8 cellular contexts compared by ENCODE assay signal in the genomic region with DNA sequence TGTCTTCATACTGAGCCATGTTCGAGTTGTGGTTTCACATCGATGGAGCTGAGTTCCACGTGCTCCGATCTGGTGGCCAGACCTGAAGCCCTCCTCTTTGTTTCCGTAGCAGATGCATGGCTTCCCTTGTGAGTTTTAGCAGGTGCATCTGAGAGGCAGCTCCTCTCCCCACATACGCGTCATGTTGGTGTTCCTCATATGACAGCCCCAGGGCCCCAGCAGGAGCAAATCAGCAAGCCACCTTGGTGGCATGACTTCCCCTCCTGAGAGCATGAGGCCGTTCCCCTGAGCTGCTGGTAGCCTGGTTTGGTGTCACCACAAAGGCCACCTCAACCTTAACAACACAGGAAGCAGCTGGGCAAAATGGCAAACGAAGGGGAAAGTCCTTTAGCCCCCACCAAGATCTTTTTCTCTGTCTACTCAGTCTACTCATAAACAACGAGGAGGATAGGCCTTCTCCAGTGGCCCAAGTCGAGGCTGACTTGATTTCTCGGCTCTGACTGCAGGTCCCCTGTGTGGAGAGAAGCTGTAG. TPM values are rescaled to one million over a fixed set of nuclear protein-coding genes. Genes with fewer than 3 reads are reported as not detected.
A peak's percentile ranks its signal among the peaks of the same experiment; 100 is the strongest.
DNase-seq lines count a peak whose midpoint lies in the region; ATAC-seq, FAIRE-seq and TF ChIP-seq lines count a peak whose summit lies in the region.

No MANE protein-coding gene starts in this region.

- H3K79me2 ChIP-seq in K562 (ENCODE audit: control insufficient read depth, insufficient read depth, low read length) (no peaks in the 10 kb centered on the region), PC-9 (ENCODE audit: low read depth) (no peaks in the 10 kb centered on the region), osteoblast (ENCODE audit: insufficient read depth, low read length) (no peaks in the 10 kb centered on the region)

- in situ Hi-C loops in K562 (cut with MboI), result no loop called here

- H3K27me3 ChIP-seq in K562 (ENCODE audit: control insufficient read depth in 2 of 2, insufficient read depth in 2 of 2, low read length in 2 of 2) (peaks cover 0 to 20% of the 10 kb centered on the region in 2 experiments; a peak in 4 of 5 replicates), PC-9 (ENCODE audit: insufficient read depth, low read depth) (peaks cover 23% of the 10 kb centered on the region; the same call in 1 of the 2 replicates), ovary (no peaks in the 10 kb centered on the region), osteoblast (ENCODE audit: insufficient read depth, low read length) (peaks cover 4% of the 10 kb centered on the region)

- H3K9me1 ChIP-seq in K562 (ENCODE audit: control insufficient read depth, insufficient read depth, low read length), result no peaks in the 10 kb centered on the region

- DNase-seq in T-helper 2 cell (peak; percentile 49 to 100 (median 83)), K562 (ENCODE audit: extremely low read depth in 1 of 4, low spot score in 3 of 4) (no peak), PC-9 (no peak), ovary (no peak), osteoblast (ENCODE audit: insufficient read length, low spot score, missing footprints) (no peak)
- peak; percentile 69 for DNase-seq in stimulated activated CD8-positive, alpha-beta memory T cell treated with anti-CD3 and anti-CD28 coated beads, Interleukin-12 subunit alpha, Interleukin-12 subunit beta, amount 100 ng/mL, for 4 hours (ENCODE audit: low read depth)

- TF ChIP-seq CTCF in K562 (IDR thresholded peaks at IDR 0.05 in 2 of 3, conservative IDR thresholded peaks at IDR 0.05 in 1 of 3; ENCODE audit: insufficient read depth in 2 of 3, low read depth in 1 of 3, low read length in 3 of 3), result no peak
- no peak for TF ChIP-seq CTCF in PC-9 (conservative IDR thresholded peaks at IDR 0.05)
- TF ChIP-seq CTCF in ovary (IDR thresholded peaks at IDR 0.05), result no peak
- no peak for TF ChIP-seq CTCF in osteoblast (IDR thresholded peaks at IDR 0.05; ENCODE audit: extremely low read depth, low read depth, low read length)

- no peak overlapping the region for H3K27ac ChIP-seq in K562 (ENCODE audit: extremely low read depth, low read depth, low read length)
- no peak overlapping the region for H3K27ac ChIP-seq in PC-9
- H3K27ac ChIP-seq in ovary, result no peak overlapping the region
- H3K27ac ChIP-seq in osteoblast (ENCODE audit: low read depth, low read length), result no peak overlapping the region

- no peaks in the 10 kb centered on the region for H3K9me2 ChIP-seq in PC-9 (ENCODE audit: insufficient read depth)

- TF ChIP-seq RAD21 in K562 (CRISPR knock-in tag; conservative IDR thresholded peaks at IDR 0.05 in 1 of 2, IDR thresholded peaks at IDR 0.05 in 1 of 2), result no peak

- TF ChIP-seq EP300 in K562 (IDR thresholded peaks at IDR 0.05; ENCODE audit: low read length), result no peak
- no peak for TF ChIP-seq EP300 in ovary (IDR thresholded peaks at IDR 0.05)

- no peak overlapping the region for H3K4me3 ChIP-seq in K562
- no peak overlapping the region for H3K4me3 ChIP-seq in PC-9
- no peak overlapping the region for H3K4me3 ChIP-seq in ovary
- no peak overlapping the region for H3K4me3 ChIP-seq in osteoblast (ENCODE audit: insufficient read depth, low read length)

- H3K4me2 ChIP-seq in K562 (ENCODE audit: insufficient read depth, low read length), result no peak overlapping the region
- no peak overlapping the region for H3K4me2 ChIP-seq in PC-9
- no peak overlapping the region for H3K4me2 ChIP-seq in osteoblast (ENCODE audit: insufficient read depth, low read length)

- ATAC-seq in GM19035 (IDR thresholded peaks at IDR 0.05; ENCODE audit: unreplicated experiment), result peak; percentile 79
- peak; percentile 77 for ATAC-seq in HG03060 (IDR thresholded peaks at IDR 0.05; ENCODE audit: low read depth, unreplicated experiment)
- no peak for ATAC-seq in K562

- FAIRE-seq in K562 (lab: Jason Lieb, UNC), result no peak

- no peaks in the 10 kb centered on the region for H3F3A ChIP-seq in PC-9 (ENCODE audit: insufficient read depth, low read depth)

- no peaks in the 10 kb centered on the region for H3K9me3 ChIP-seq in K562 (replicated peaks; ENCODE audit: control insufficient read depth, insufficient read depth, low read depth, low read length)
- no peaks in the 10 kb centered on the region; the same call in 1 of the 2 replicates for H3K9me3 ChIP-seq in PC-9 (ENCODE audit: insufficient read depth, low read depth)
- H3K9me3 ChIP-seq in ovary, result no peaks in the 10 kb centered on the region
- H3K9me3 ChIP-seq in osteoblast (ENCODE audit: low read depth, low read length), result no peaks in the 10 kb centered on the region

- no peak overlapping the region for H3K9ac ChIP-seq in K562 (ENCODE audit: insufficient read depth in 1 of 2, low read depth in 2 of 2, low read length in 2 of 2)

- CTCF ChIA-PET in K562 (lab: Yijun Ruan, JAX; ENCODE audit: low intra/inter-chr PET ratio), result no interaction called here
- CTCF ChIA-PET in PC-9 (lab: Charles Lee), result no interaction called here

- TF ChIP-seq POLR2A in K562 (conservative IDR thresholded peaks at IDR 0.05), result no peak
- no peak for TF ChIP-seq POLR2A in ovary (IDR thresholded peaks at IDR 0.05)

- H2AFZ ChIP-seq in K562 (ENCODE audit: low read depth, low read length) (peak overlapping the region; percentile 60; the same call in 1 of the 2 replicates), PC-9 (no peak overlapping the region; the same call in 1 of the 2 replicates), osteoblast (ENCODE audit: low read length) (no peak overlapping the region)

- 32% methylated on average over 12 of the region's 12 CpGs for WGBS in K562 (ENCODE audit: insufficient coverage, low coverage, missing lambda C conversion rate)
- 87 to 92% (median 89%) methylated on average over 12 of the region's 12 CpGs for WGBS in ovary, 3 donors

- H3K36me3 ChIP-seq in K562 (ENCODE audit: control insufficient read depth, insufficient read depth, low read length) (no peaks in the 10 kb centered on the region), PC-9 (ENCODE audit: low read depth) (no peaks in the 10 kb centered on the region), ovary (no peaks in the 10 kb centered on the region), osteoblast (ENCODE audit: insufficient read depth, low read length) (no peaks in the 10 kb centered on the region)

- intact Hi-C loops in K562 (cut with micrococcal nuclease) (no loop called here), PC-9 (cut with micrococcal nuclease; ENCODE audit: unreplicated experiment) (no loop called here), ovary (cut with DNase I) (no loop called here)

- POLR2A ChIA-PET in K562 (lab: Yijun Ruan, JAX) (interaction anchor here (0.9 to 1.3 kb wide), 3 partner anchors 9 to 55 kb away, joined by 3 to 6 read pairs (median 4); no protein-coding TSS in a partner anchor), PC-9 (lab: Charles Lee; ENCODE audit: unreplicated experiment) (no interaction called here)

- BruUV-seq in K562 (replicated peaks; lab: Mats Ljungman, UMichigan), result no TSS peak
- BruUV-seq in PC-9 (replicated peaks; lab: Mats Ljungman, UMichigan), result no TSS peak

- no peaks in the 10 kb centered on the region for H4K20me1 ChIP-seq in K562 (replicated peaks; ENCODE audit: control insufficient read depth, insufficient read depth, low read length)
- no peaks in the 10 kb centered on the region for H4K20me1 ChIP-seq in PC-9 (ENCODE audit: insufficient read depth)
- H4K20me1 ChIP-seq in osteoblast (ENCODE audit: insufficient read depth, low read length), result no peaks in the 10 kb centered on the region

- H3K4me1 ChIP-seq in K562 (replicated peaks in 1 of 2; ENCODE audit: control insufficient read depth in 2 of 2, insufficient read depth in 2 of 2, low read length in 2 of 2) (peaks cover 0 to 21% of the 10 kb centered on the region in 2 experiments; a peak in 3 of 5 replicates), PC-9 (replicated peaks; ENCODE audit: insufficient read depth) (no peaks in the 10 kb centered on the region), ovary (ENCODE audit: insufficient read depth) (no peaks in the 10 kb centered on the region), osteoblast (ENCODE audit: insufficient read depth, low read length) (no peaks in the 10 kb centered on the region)

TF ChIP-seq in K562, 482 proteins besides CTCF, POLR2A, EP300 and RAD21 (continues in another document):
- TF ChIP-seq PHF21A (IDR thresholded peaks at IDR 0.05; ENCODE audit: borderline replicate concordance, low read depth) (no peak), GABPB2 (CRISPR knock-in tag; conservative IDR thresholded peaks at IDR 0.05) (no peak), ZNF75A (CRISPR knock-in tag; IDR thresholded peaks at IDR 0.05) (0 out of 2 replicates have a peak, but pooled peaks have one; percentile 19)
- TF ChIP-seq, protein P1, sequence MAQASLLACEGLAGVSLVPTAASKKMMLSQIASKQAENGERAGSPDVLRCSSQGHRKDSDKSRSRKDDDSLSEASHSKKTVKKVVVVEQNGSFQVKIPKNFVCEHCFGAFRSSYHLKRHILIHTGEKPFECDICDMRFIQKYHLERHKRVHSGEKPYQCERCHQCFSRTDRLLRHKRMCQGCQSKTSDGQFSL (CRISPR knock-in tag; IDR thresholded peaks at IDR 0.05), result no peak
- TF ChIP-seq, protein P1 (tag; IDR thresholded peaks at IDR 0.05), result 0 out of 4 replicates have a peak, but pooled peaks of 1 of the 2 experiments have one; percentile 44

RNA-seq across cellular contexts. Expression of a gene that starts 5.9 kb away (rescaled TPM):
- total RNA-seq in K562 (2011; cell fraction: chromatin; rRNA removed; ENCODE audit: low replicate concordance), result 0.39 and 0.42 TPM in 2 replicates
- total RNA-seq in K562 (2011; cell fraction: nucleolus; rRNA removed), result 1.6 TPM in 1 of 2 replicates, not detected in the other
- 0.38 and 1.2 TPM in 2 replicates for total RNA-seq in K562 (2011; cell fraction: nucleoplasm; rRNA removed)
- total RNA-seq in K562 (2014; rRNA removed) (1.2 and 2.4 TPM in 2 replicates), K562 (2014; rRNA removed; fragmentation: Illumina TruSeq; extraction: Trizol) (1.5 TPM in 2 replicates), K562 (2015; rRNA removed; fragmentation: Illumina TruSeq; extraction: Trizol) (0.76 and 0.83 TPM in 2 replicates), K562 (2021) (2.9 and 3.6 TPM in 2 replicates), PC-9 (2021) (not detected in 2 replicates), ovary (10 to 100 TPM in 6 of 7 donors, 1 to 10 TPM in 1; 5.6 to 22.2 (median 17.1) TPM), osteoblast (4.7 and 6.5 TPM in 2 replicates)
- polyA plus RNA-seq in K562 (2011; rRNA removed) (not detected in 2 replicates), K562 (2014; fragmentation: Illumina TruSeq; extraction: Trizol) (1.8 and 2.2 TPM in 2 replicates), K562 (2014; fragmentation: Nextera tagmentation; extraction: Ambion mirVana) (1 to 10 TPM; 1.1 to 1.3 TPM), K562 (2014; rRNA removed) (1.5 TPM in 2 replicates), ovary (10 to 100 TPM in 1 of 2 donors, 1 to 10 TPM in 1; 4.9 to 39.8 TPM)
- polyA plus RNA-seq in K562 (2011; cell fraction: cytosol; rRNA removed), result 0.09 TPM in 1 of 2 replicates, not detected in the other
- 0.24 TPM in 1 of 2 replicates, not detected in the other for polyA plus RNA-seq in K562 (2011; cell fraction: nucleus; rRNA removed)
- 5.8 and 50.1 TPM in 2 replicates for polyA plus RNA-seq in K562 (2012)
- polyA minus RNA-seq in K562 (2011; rRNA and poly(A)+ RNA removed), result not detected in 2 replicates
- polyA minus RNA-seq in K562 (2011; cell fraction: cytosol; rRNA and poly(A)+ RNA removed), result not detected in 2 replicates
- polyA minus RNA-seq in K562 (2011; cell fraction: nucleus; rRNA and poly(A)+ RNA removed), result 0.27 TPM in 1 of 2 replicates, not detected in the other

Comparison
In these comparisons a context has a peak if more than half of its experiments do, and no peak if none do; other contexts are left out.
1. DNase-seq: peak in T-helper 2 cell (5 of 5) and stimulated activated CD8-positive, alpha-beta memory T cell treated with anti-CD3 and anti-CD28 coated beads, Interleukin-12 subunit alpha, Interleukin-12 subunit beta, amount 100 ng/mL, for 4 hours (single experiment); none in K562 (0 of 4), PC-9 (0 of 2), ovary (0 of 5) and osteoblast (single experiment).